Comparison of ENCODE assay signal across 23 cellular contexts in the genomic region with DNA sequence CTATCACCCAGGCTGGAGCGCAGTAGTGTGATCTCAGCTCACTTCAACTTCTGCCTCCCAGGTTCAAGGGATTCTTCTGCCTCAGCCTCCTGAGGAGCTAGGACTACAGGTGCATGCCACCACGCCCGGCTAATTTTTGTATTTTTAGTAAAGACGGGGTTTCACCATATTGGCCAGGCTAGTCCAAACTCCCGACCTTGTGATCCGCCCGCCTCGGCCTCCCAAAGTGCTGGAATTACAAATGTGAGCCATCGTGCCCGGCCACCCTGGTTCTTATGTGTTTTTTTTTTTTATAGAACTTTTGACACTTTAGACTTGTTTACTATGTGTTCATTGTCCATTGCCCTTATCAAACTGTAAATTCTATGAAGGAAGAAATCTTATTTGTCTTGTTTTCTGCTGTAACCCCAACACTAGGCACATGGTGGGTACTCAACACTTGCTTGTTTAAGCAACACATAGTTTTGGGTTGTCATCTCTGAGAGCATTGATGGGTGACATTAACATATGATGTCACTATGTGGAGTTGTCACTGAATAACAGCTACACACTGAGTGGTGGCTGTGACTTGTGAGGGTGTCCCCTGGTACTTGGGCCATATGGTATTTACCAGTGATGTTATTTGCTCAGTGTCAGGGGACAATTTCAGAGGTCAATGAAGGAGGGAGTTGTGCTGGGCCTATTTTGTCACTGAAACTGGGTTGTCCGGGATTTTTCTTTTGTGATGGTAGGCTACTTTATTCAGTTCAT. TPM values are rescaled to one million over a fixed set of nuclear protein-coding genes. Genes with fewer than 3 reads are reported as not detected.
DNase-seq lines count a peak whose midpoint lies in the region; ATAC-seq and TF ChIP-seq lines count a peak whose summit lies in the region.
"Had no signal": no experiment of that assay in that cellular context is flagged by ENCODE, and none has a peak within 500 bp of the region (broad histone marks: within the 10 kb centered on the region; RNA-seq: fewer than 3 reads in every experiment).

No MANE protein-coding gene starts in this region.

- H3K36me3 Mint-ChIP-seq in activated T-cell treated with anti-CD3 and anti-CD28 coated beads, Interleukin-2, amount 50 U/mL, for 4 hours (ENCODE audit: insufficient read depth) = no peaks in the 10 kb centered on the region
- H3K36me3 Mint-ChIP-seq in CD4-positive, alpha-beta memory T cell = peaks cover 0 to 6% of the 10 kb centered on the region in 2 donors
- H3K36me3 Mint-ChIP-seq in activated T-helper 17 cell treated with anti-CD3 and anti-CD28 coated beads, Interleukin-2, amount 50 U/mL, for 72 hours (ENCODE audit: low read depth) = no peaks in the 10 kb centered on the region
- no peaks in the 10 kb centered on the region for H3K36me3 Mint-ChIP-seq in natural killer cell
- H3K36me3 Mint-ChIP-seq in activated CD4-positive, alpha-beta memory T cell treated with anti-CD3 and anti-CD28 coated beads for 36 hours = no peaks in the 10 kb centered on the region

- H3K27me3 ChIP-seq in CD4-positive, alpha-beta memory T cell (ENCODE audit: insufficient read depth, low read length) = no peaks in the 10 kb centered on the region
- H3K27me3 ChIP-seq: neutrophil, SJSA1, suprapubic skin, vagina had no signal

- H3K9me3 ChIP-seq in CD4-positive, alpha-beta memory T cell (ENCODE audit: control insufficient read depth in 1 of 2, low read length in 2 of 2) = no peaks in the 10 kb centered on the region
- H3K9me3 ChIP-seq: A549, mucosa of descending colon, neutrophil, SJSA1, suprapubic skin, vagina had no signal

- CTCF ChIA-PET in CD4-positive, alpha-beta memory T cell (lab: Charles Lee; ENCODE audit: partially characterized antibody) = interaction anchor here (0.6 to 1.8 kb wide), 3 partner anchors 55 to 320 kb away, joined by 3 to 4 read pairs (median 3); a partner anchor contains a TSS
- CTCF ChIA-PET in activated CD4-positive, alpha-beta memory T cell treated with anti-CD3 and anti-CD28 coated beads for 36 hours (lab: Charles Lee) = interaction anchor here (2.9 kb wide), 1 partner anchor 11 kb away, joined by 16 read pairs; a partner anchor contains a TSS

- TF ChIP-seq CTCF in natural killer cell (IDR thresholded peaks at IDR 0.05) = no peak

- H3K4me3 Mint-ChIP-seq in activated T-cell treated with anti-CD3 and anti-CD28 coated beads, Interleukin-2, amount 50 U/mL, for 4 hours = peak overlapping the region; percentile 79
- peak overlapping the region in 5 of 8 donors; percentile 35 to 97 (median 88) for H3K4me3 Mint-ChIP-seq in CD4-positive, alpha-beta memory T cell
- H3K4me3 Mint-ChIP-seq in activated T-helper 17 cell treated with anti-CD3 and anti-CD28 coated beads, Interleukin-2, amount 50 U/mL, for 72 hours = peak overlapping the region; percentile 68
- peak overlapping the region; percentile 53 for H3K4me3 Mint-ChIP-seq in natural killer cell
- no peak overlapping the region for H3K4me3 Mint-ChIP-seq in activated CD4-positive, alpha-beta memory T cell treated with anti-CD3 and anti-CD28 coated beads for 36 hours

- peaks cover 18% of the 10 kb centered on the region for H3K4me1 Mint-ChIP-seq in activated T-cell treated with anti-CD3 and anti-CD28 coated beads, Interleukin-2, amount 50 U/mL, for 4 hours (ENCODE audit: low read depth)
- H3K4me1 Mint-ChIP-seq in CD4-positive, alpha-beta memory T cell = peaks cover 15 to 36% (median 20%) of the 10 kb centered on the region in 4 donors
- H3K4me1 Mint-ChIP-seq in activated T-helper 17 cell treated with anti-CD3 and anti-CD28 coated beads, Interleukin-2, amount 50 U/mL, for 72 hours = peaks cover 9% of the 10 kb centered on the region
- H3K4me1 Mint-ChIP-seq in natural killer cell = peaks cover 20 to 21% of the 10 kb centered on the region in 2 donors
- peaks cover 23% of the 10 kb centered on the region for H3K4me1 Mint-ChIP-seq in activated CD4-positive, alpha-beta memory T cell treated with anti-CD3 and anti-CD28 coated beads for 36 hours (ENCODE audit: low read depth)

- POLR2A ChIA-PET in CD4-positive, alpha-beta memory T cell (lab: Charles Lee; ENCODE audit: partially characterized antibody) = interaction anchor here (2.3 to 3.2 kb wide), 4 partner anchors 11 to 232 kb away, joined by 13 to 55 read pairs (median 20); a partner anchor contains a TSS
- POLR2A ChIA-PET in activated CD4-positive, alpha-beta memory T cell treated with anti-CD3 and anti-CD28 coated beads for 36 hours (lab: Charles Lee) = no interaction called here

- intact Hi-C loops in CD4-positive, alpha-beta memory T cell (cut with micrococcal nuclease) = no loop called here
- intact Hi-C loops in natural killer cell (cut with micrococcal nuclease) = no loop called here
- intact Hi-C loops in activated CD4-positive, alpha-beta memory T cell treated with anti-CD3 and anti-CD28 coated beads for 36 hours (cut with micrococcal nuclease) = loop anchor here (2.0 kb wide), 1 partner anchor 89 kb away; a partner anchor contains a TSS

- no peak overlapping the region for H3K27ac ChIP-seq in CD4-positive, alpha-beta memory T cell (ENCODE audit: low read depth, low read length)
- H3K27ac ChIP-seq: SJSA1, suprapubic skin, vagina had no signal

- no peak overlapping the region for H3K4me3 ChIP-seq in CD4-positive, alpha-beta memory T cell (ENCODE audit: low read length in 2 of 2)
- H3K4me3 ChIP-seq: SJSA1 had no signal

- no peak for DNase-seq in activated T-cell treated with anti-CD3 and anti-CD28 coated beads, Interleukin-2, amount 50 U/mL, for 4 hours
- DNase-seq in activated T-cell treated with anti-CD3 and anti-CD28 coated beads for 4 hours (no peak), natural killer cell (no peak)
- no peak for DNase-seq in CD4-positive, alpha-beta memory T cell
- DNase-seq in activated CD4-positive, alpha-beta memory T cell treated with anti-CD3 and anti-CD28 coated beads for 36 hours = no peak
- DNase-seq: activated gamma-delta T cell treated with Interleukin-2 at 50 U/mL for 16 hours, aorta, islet precursor cell, NCI-H1048, NCI-H1930, NCI-H2227 treated with DMSO at 0.1 percent for 48 hours, NCI-H69, T-helper 1 cell had no signal

- no peak for ATAC-seq in activated T-cell treated with anti-CD3 and anti-CD28 coated beads, Interleukin-2, amount 50 U/mL, for 4 hours
- ATAC-seq in activated T-helper 17 cell treated with anti-CD3 and anti-CD28 coated beads, Interleukin-2, amount 50 U/mL, for 72 hours (replicated peaks) = no peak
- no peak for ATAC-seq in natural killer cell
- ATAC-seq in GM21528 (IDR thresholded peaks at IDR 0.05; ENCODE audit: low FRiP score, unreplicated experiment) = no peak
- ATAC-seq in HG03280 (IDR thresholded peaks at IDR 0.05; ENCODE audit: unreplicated experiment) = no peak
- ATAC-seq: mucosa of descending colon had no signal

- peaks cover 15% of the 10 kb centered on the region for H3K4me1 ChIP-seq in CD4-positive, alpha-beta memory T cell (ENCODE audit: insufficient read depth, low read length)

- no peaks in the 10 kb centered on the region for H3K36me3 ChIP-seq in CD4-positive, alpha-beta memory T cell (ENCODE audit: insufficient read depth, low read length)
- H3K36me3 ChIP-seq: neutrophil, SJSA1, suprapubic skin, vagina had no signal

- no peaks in the 10 kb centered on the region for H3K9me3 Mint-ChIP-seq in activated T-cell treated with anti-CD3 and anti-CD28 coated beads, Interleukin-2, amount 50 U/mL, for 4 hours
- H3K9me3 Mint-ChIP-seq in CD4-positive, alpha-beta memory T cell = peaks cover 0 to 8% (median 0%) of the 10 kb centered on the region in 8 donors
- peaks cover 4% of the 10 kb centered on the region for H3K9me3 Mint-ChIP-seq in activated T-helper 17 cell treated with anti-CD3 and anti-CD28 coated beads, Interleukin-2, amount 50 U/mL, for 72 hours
- peaks cover 3% of the 10 kb centered on the region in 2 donors for H3K9me3 Mint-ChIP-seq in natural killer cell
- H3K9me3 Mint-ChIP-seq in activated CD4-positive, alpha-beta memory T cell treated with anti-CD3 and anti-CD28 coated beads for 36 hours = no peaks in the 10 kb centered on the region

- H3K27me3 Mint-ChIP-seq in activated T-cell treated with anti-CD3 and anti-CD28 coated beads, Interleukin-2, amount 50 U/mL, for 4 hours (ENCODE audit: low read depth) = no peaks in the 10 kb centered on the region
- H3K27me3 Mint-ChIP-seq in CD4-positive, alpha-beta memory T cell = no peaks in the 10 kb centered on the region
- no peaks in the 10 kb centered on the region for H3K27me3 Mint-ChIP-seq in activated T-helper 17 cell treated with anti-CD3 and anti-CD28 coated beads, Interleukin-2, amount 50 U/mL, for 72 hours
- no peaks in the 10 kb centered on the region for H3K27me3 Mint-ChIP-seq in natural killer cell (ENCODE audit: low read depth in 2 of 2)
- no peaks in the 10 kb centered on the region for H3K27me3 Mint-ChIP-seq in activated CD4-positive, alpha-beta memory T cell treated with anti-CD3 and anti-CD28 coated beads for 36 hours

- H3K27ac Mint-ChIP-seq in CD4-positive, alpha-beta memory T cell = peak overlapping the region in 2 of 7 donors; percentile 58 to 95
- peak overlapping the region; percentile 38 for H3K27ac Mint-ChIP-seq in activated T-helper 17 cell treated with anti-CD3 and anti-CD28 coated beads, Interleukin-2, amount 50 U/mL, for 72 hours
- H3K27ac Mint-ChIP-seq in natural killer cell = peak overlapping the region; percentile 87 to 90
- H3K27ac Mint-ChIP-seq in activated CD4-positive, alpha-beta memory T cell treated with anti-CD3 and anti-CD28 coated beads for 36 hours = no peak overlapping the region

RNA-seq across cellular contexts. Expression of a gene that starts 1.5 kb away (rescaled TPM):
- 1 to 10 TPM; 4.2 to 4.9 (median 4.4) TPM for total RNA-seq in activated T-cell treated with anti-CD3 and anti-CD28 coated beads, Interleukin-2, amount 50 U/mL, for 4 hours
- total RNA-seq in CD4-positive, alpha-beta memory T cell = 10 to 100 TPM; 15.7 to 16.3 TPM
- 10 to 100 TPM in 1 of 2 donors, 1 to 10 TPM in 1; 6.3 to 16.4 TPM for polyA plus RNA-seq in CD4-positive, alpha-beta memory T cell
- 1 to 10 TPM; 6.7 to 8.0 TPM for total RNA-seq in activated T-helper 17 cell treated with anti-CD3 and anti-CD28 coated beads, Interleukin-2, amount 50 U/mL, for 72 hours
- total RNA-seq in natural killer cell = 1 to 10 TPM; 4.7 to 6.6 (median 6.2) TPM
- total RNA-seq in activated CD4-positive, alpha-beta memory T cell treated with anti-CD3 and anti-CD28 coated beads for 36 hours = 10 to 100 TPM in 1 of 2 experiments, 1 to 10 TPM in 1; 8.7 to 11.6 TPM

RNA-seq across cellular contexts. Expression of a gene that starts 10.2 kb away (rescaled TPM):
- total RNA-seq in activated T-cell treated with anti-CD3 and anti-CD28 coated beads, Interleukin-2, amount 50 U/mL, for 4 hours = 1 to 10 TPM; 4.8 to 6.0 (median 5.2) TPM
- 1 to 10 TPM; 4.8 to 5.0 TPM for total RNA-seq in CD4-positive, alpha-beta memory T cell
- polyA plus RNA-seq in CD4-positive, alpha-beta memory T cell = 1 to 10 TPM; 1.5 to 2.3 TPM
- total RNA-seq in activated T-helper 17 cell treated with anti-CD3 and anti-CD28 coated beads, Interleukin-2, amount 50 U/mL, for 72 hours = 1 to 10 TPM; 6.4 to 9.0 TPM
- 1 to 10 TPM; 3.6 to 5.1 (median 4.3) TPM for total RNA-seq in natural killer cell
- total RNA-seq in activated CD4-positive, alpha-beta memory T cell treated with anti-CD3 and anti-CD28 coated beads for 36 hours = 1 to 10 TPM; 5.9 TPM

RNA-seq across cellular contexts. Expression of a gene that starts 35.4 kb away (rescaled TPM):
- total RNA-seq in activated T-cell treated with anti-CD3 and anti-CD28 coated beads, Interleukin-2, amount 50 U/mL, for 4 hours = 10 to 100 TPM; 57.5 to 60.2 (median 57.6) TPM
- total RNA-seq in CD4-positive, alpha-beta memory T cell = 1 to 10 TPM; 2.2 to 2.6 TPM
- polyA plus RNA-seq in CD4-positive, alpha-beta memory T cell = under 1 TPM; 0.46 to 0.89 TPM
- 10 to 100 TPM; 40.2 to 65.4 TPM for total RNA-seq in activated T-helper 17 cell treated with anti-CD3 and anti-CD28 coated beads, Interleukin-2, amount 50 U/mL, for 72 hours
- total RNA-seq in natural killer cell = 1 to 10 TPM; 4.6 to 5.6 (median 4.7) TPM
- 10 to 100 TPM; 66.8 to 67.8 TPM for total RNA-seq in activated CD4-positive, alpha-beta memory T cell treated with anti-CD3 and anti-CD28 coated beads for 36 hours

RNA-seq across cellular contexts. Expression of a gene that starts 47.3 kb away (rescaled TPM):
- total RNA-seq in activated T-cell treated with anti-CD3 and anti-CD28 coated beads, Interleukin-2, amount 50 U/mL, for 4 hours = 10 to 100 TPM in 1 of 3 donors, 1 to 10 TPM in 2; 8.0 to 11.8 (median 9.7) TPM
- 10 to 100 TPM; 23.3 to 23.4 TPM for total RNA-seq in CD4-positive, alpha-beta memory T cell
- 1 to 10 TPM; 2.0 to 2.5 TPM for polyA plus RNA-seq in CD4-positive, alpha-beta memory T cell
- 10 to 100 TPM; 20.8 to 26.5 TPM for total RNA-seq in activated T-helper 17 cell treated with anti-CD3 and anti-CD28 coated beads, Interleukin-2, amount 50 U/mL, for 72 hours
- total RNA-seq in natural killer cell = 10 to 100 TPM in 2 of 3 donors, 1 to 10 TPM in 1; 9.7 to 18.1 (median 13.4) TPM
- 10 to 100 TPM; 21.0 to 22.7 TPM for total RNA-seq in activated CD4-positive, alpha-beta memory T cell treated with anti-CD3 and anti-CD28 coated beads for 36 hours

RNA-seq across cellular contexts. Expression of a gene that starts 54.8 kb away (rescaled TPM):
- total RNA-seq in activated T-cell treated with anti-CD3 and anti-CD28 coated beads, Interleukin-2, amount 50 U/mL, for 4 hours = 1 to 10 TPM; 5.0 to 7.6 (median 6.9) TPM
- 1 to 10 TPM; 5.5 to 6.0 TPM for total RNA-seq in CD4-positive, alpha-beta memory T cell
- polyA plus RNA-seq in CD4-positive, alpha-beta memory T cell = 1 to 10 TPM; 1.7 to 5.3 TPM
- total RNA-seq in activated T-helper 17 cell treated with anti-CD3 and anti-CD28 coated beads, Interleukin-2, amount 50 U/mL, for 72 hours = 1 to 10 TPM; 1.5 to 2.6 TPM
- total RNA-seq in natural killer cell = 1 to 10 TPM in 2 of 3 donors, under 1 TPM in 1; 0.80 to 2.2 (median 1.1) TPM
- total RNA-seq in activated CD4-positive, alpha-beta memory T cell treated with anti-CD3 and anti-CD28 coated beads for 36 hours = 1 to 10 TPM; 1.8 to 2.3 TPM
- total RNA-seq: H4, SJSA1 had no signal
- polyA plus RNA-seq: A549 had no signal

Comparison
In these comparisons a context has a peak if more than half of its experiments do, and no peak if none do; other contexts are left out.
1. RNA of a gene that starts 35.4 kb away (total RNA-seq): 66.8 to 67.8 TPM in activated CD4-positive, alpha-beta memory T cell treated with anti-CD3 and anti-CD28 coated beads for 36 hours, 40.2 to 65.4 TPM in activated T-helper 17 cell treated with anti-CD3 and anti-CD28 coated beads, Interleukin-2, amount 50 U/mL, for 72 hours and 57.5 to 60.2 TPM in activated T-cell treated with anti-CD3 and anti-CD28 coated beads, Interleukin-2, amount 50 U/mL, for 4 hours; 4.6 to 5.6 TPM in natural killer cell and 2.2 to 2.6 TPM in CD4-positive, alpha-beta memory T cell; every median in the first group is over 4 times any median in the second.